In genomic region chr9:11092974-11093373, GRCh38 we compare ENCODE assay signal across 13 cellular contexts.
DNase-seq lines count a peak whose midpoint lies in the region; ATAC-seq and TF ChIP-seq lines count a peak whose summit lies in the region.
"Had no signal": no experiment of that assay in that cellular context is flagged by ENCODE, and none has a peak within 500 bp of the region (broad histone marks: within the 10 kb centered on the region; RNA-seq: fewer than 3 reads in every experiment).

No MANE protein-coding gene starts in this region.

- no peaks in the 10 kb centered on the region for H3F3A ChIP-seq in GM23338 (replicated peaks; ENCODE audit: low read depth)

- H3K79me1 ChIP-seq in H9 (ENCODE audit: insufficient read depth, low read depth, low read length, poor library complexity, severe bottlenecking) = no peaks in the 10 kb centered on the region

- H3K4me3 ChIP-seq in GM23338 (no peak overlapping the region), brain microvascular endothelial cell (ENCODE audit: low read depth, low read length) (no peak overlapping the region)
- H3K4me3 ChIP-seq in CD4-positive, alpha-beta memory T cell (ENCODE audit: low read length in 2 of 2) = no peak overlapping the region
- H3K4me3 ChIP-seq: A549 had no signal

- no peaks in the 10 kb centered on the region for H3K27me3 ChIP-seq in GM23338 (ENCODE audit: insufficient read depth)
- H3K27me3 ChIP-seq in H9 (ENCODE audit: insufficient read depth, low read length) = no peaks in the 10 kb centered on the region
- no peaks in the 10 kb centered on the region for H3K27me3 ChIP-seq in brain microvascular endothelial cell (replicated peaks)
- no peaks in the 10 kb centered on the region for H3K27me3 ChIP-seq in CD4-positive, alpha-beta memory T cell (ENCODE audit: insufficient read depth, low read length)
- H3K27me3 ChIP-seq: BE2C had no signal

- H3K9me3 Mint-ChIP-seq in GM23338 = no peaks in the 10 kb centered on the region
- no peaks in the 10 kb centered on the region; a peak in 1 of 5 replicates for H3K9me3 Mint-ChIP-seq in H9
- no peaks in the 10 kb centered on the region for H3K9me3 Mint-ChIP-seq in type B pancreatic cell
- peaks cover 3 to 24% (median 12%) of the 10 kb centered on the region in 8 donors for H3K9me3 Mint-ChIP-seq in CD4-positive, alpha-beta memory T cell

- H3K36me3 ChIP-seq in GM23338 (ENCODE audit: insufficient read depth) = no peaks in the 10 kb centered on the region
- H3K36me3 ChIP-seq in brain microvascular endothelial cell (replicated peaks) = no peaks in the 10 kb centered on the region
- no peaks in the 10 kb centered on the region for H3K36me3 ChIP-seq in CD4-positive, alpha-beta memory T cell (ENCODE audit: insufficient read depth, low read length)
- H3K36me3 ChIP-seq: BE2C had no signal

- H2BK5ac ChIP-seq in H9 (ENCODE audit: insufficient read length, low read length) = no peak overlapping the region

- H3K27ac ChIP-seq in GM23338 (ENCODE audit: low read depth) (no peak overlapping the region), H9 (ENCODE audit: insufficient read length, low read depth, low read length) (no peak overlapping the region), brain microvascular endothelial cell (no peak overlapping the region)
- no peak overlapping the region for H3K27ac ChIP-seq in CD4-positive, alpha-beta memory T cell (ENCODE audit: low read depth, low read length)
- H3K27ac ChIP-seq: A549 had no signal

- H4K20me1 ChIP-seq in GM23338 (replicated peaks; ENCODE audit: insufficient read depth) (no peaks in the 10 kb centered on the region), H9 (ENCODE audit: control insufficient read depth, insufficient read depth, insufficient read length) (no peaks in the 10 kb centered on the region)

- no peak overlapping the region for H2AK5ac ChIP-seq in H9 (ENCODE audit: insufficient read length, low read length)

- in situ Hi-C loops in brain microvascular endothelial cell (cut with HindIII; ENCODE audit: low pct_ligation_motif_present, low sequenced_read_pairs) = no loop called here

- intact Hi-C loops in CD4-positive, alpha-beta memory T cell (cut with micrococcal nuclease) = no loop called here

- POLR2A ChIA-PET in CD4-positive, alpha-beta memory T cell (lab: Charles Lee; ENCODE audit: partially characterized antibody) = no interaction called here

- WGBS in H9 (ENCODE audit: extremely low coverage, insufficient read length, low lambda C conversion rate) = no CpG with 5 or more reads among the region's 1 CpG

- H4K5ac ChIP-seq in H9 (ENCODE audit: insufficient read length, low read depth, low read length) = no peak overlapping the region

- H3K4me1 ChIP-seq in GM23338 (ENCODE audit: insufficient read depth) = no peaks in the 10 kb centered on the region; the same call in 1 of the 2 replicates
- no peaks in the 10 kb centered on the region for H3K4me1 ChIP-seq in H9 (ENCODE audit: insufficient read depth, low read length)
- no peaks in the 10 kb centered on the region for H3K4me1 ChIP-seq in CD4-positive, alpha-beta memory T cell (ENCODE audit: insufficient read depth, low read length)
- H3K4me1 ChIP-seq: A549, BE2C had no signal

- no peak overlapping the region for H2BK15ac ChIP-seq in H9 (ENCODE audit: low read depth, low read length)

- no peak overlapping the region for H3K56ac ChIP-seq in H9 (ENCODE audit: insufficient read length, low read depth, low read length)

- no peak overlapping the region for H3T11ph ChIP-seq in H9 (ENCODE audit: low read length)

- H2AFZ ChIP-seq in GM23338 = no peak overlapping the region
- H2AFZ ChIP-seq in H9 (ENCODE audit: low read length) = no peak overlapping the region

- H3K18ac ChIP-seq in H9 (ENCODE audit: insufficient read length, low read depth, low read length) = no peak overlapping the region

- TF ChIP-seq CTCF in GM23338 (conservative IDR thresholded peaks at IDR 0.05; ENCODE audit: low read depth in 2 of 2) (peak in 1 of 2 experiments; percentile 45; a peak in 2 of 4 replicates), H9 (conservative IDR thresholded peaks at IDR 0.05) (peak; percentile 53), brain microvascular endothelial cell (IDR thresholded peaks at IDR 0.05; ENCODE audit: low read depth, low read length, missing control alignments) (peak; percentile 6), type B pancreatic cell (conservative IDR thresholded peaks at IDR 0.05) (peak; percentile 50)

- H3K36me3 Mint-ChIP-seq in GM23338 (ENCODE audit: low read depth) (no peaks in the 10 kb centered on the region), H9 (ENCODE audit: insufficient read depth in 1 of 3, low read depth in 3 of 3) (no peaks in the 10 kb centered on the region), type B pancreatic cell (no peaks in the 10 kb centered on the region)
- no peaks in the 10 kb centered on the region for H3K36me3 Mint-ChIP-seq in CD4-positive, alpha-beta memory T cell
- H3K36me3 Mint-ChIP-seq: CD14-positive monocyte had no signal

- H2BK12ac ChIP-seq in H9 (ENCODE audit: insufficient read length, low read depth, low read length) = no peak overlapping the region

- H3K9me2 ChIP-seq in GM23338 (ENCODE audit: insufficient read depth) = no peaks in the 10 kb centered on the region

- no peak overlapping the region for H2BK120ac ChIP-seq in H9 (ENCODE audit: low read depth, low read length, poor library complexity, severe bottlenecking)

- H2BK20ac ChIP-seq in H9 (ENCODE audit: low read depth, low read length, poor library complexity, severe bottlenecking) = no peak overlapping the region

- no peaks in the 10 kb centered on the region for H3K9me3 ChIP-seq in H9 (ENCODE audit: control insufficient read depth, low read depth, low read length)
- H3K9me3 ChIP-seq in CD4-positive, alpha-beta memory T cell (ENCODE audit: control insufficient read depth in 1 of 2, low read length in 2 of 2) = peaks cover 0 to 3% of the 10 kb centered on the region in 2 donors
- H3K9me3 ChIP-seq: A549, BE2C had no signal

- no peak overlapping the region for H4K91ac ChIP-seq in H9 (ENCODE audit: insufficient read length, low read depth, low read length)

- no peak overlapping the region for H3K27ac Mint-ChIP-seq in GM23338
- no peak overlapping the region for H3K27ac Mint-ChIP-seq in H9
- no peak overlapping the region for H3K27ac Mint-ChIP-seq in type B pancreatic cell
- peak overlapping the region in 1 of 7 donors; percentile 16 for H3K27ac Mint-ChIP-seq in CD4-positive, alpha-beta memory T cell
- H3K27ac Mint-ChIP-seq: CD14-positive monocyte, HFFc6 had no signal

- CTCF ChIA-PET in CD4-positive, alpha-beta memory T cell (lab: Charles Lee; ENCODE audit: partially characterized antibody) = no interaction called here

- H3K4me3 Mint-ChIP-seq in GM23338 (no peak overlapping the region), H9 (no peak overlapping the region), type B pancreatic cell (no peak overlapping the region)
- H3K4me3 Mint-ChIP-seq in CD4-positive, alpha-beta memory T cell = no peak overlapping the region
- H3K4me3 Mint-ChIP-seq: CD14-positive monocyte, HFFc6 had no signal

- no peaks in the 10 kb centered on the region for H3K23me2 ChIP-seq in H9 (ENCODE audit: insufficient read length, low read depth, low read length, poor library complexity, severe bottlenecking)

- H3K14ac ChIP-seq in H9 (ENCODE audit: insufficient read depth, low read length) = no peak overlapping the region

- H3K23ac ChIP-seq in H9 (ENCODE audit: insufficient read length, low read depth, low read length) = no peak overlapping the region

- DNase-seq in GM23338 (ENCODE audit: low spot score) (no peak), H9 (no peak), brain microvascular endothelial cell (no peak), type B pancreatic cell (ENCODE audit: extremely low spot score, unreplicated experiment) (no peak), SW480 (ENCODE audit: low spot score) (no peak)
- DNase-seq in CD4-positive, alpha-beta memory T cell = no peak
- DNase-seq: BE2C, DMS79, GOT3, HCEC 1CT, HFFc6 had no signal

- H3K4me2 ChIP-seq in GM23338 (no peak overlapping the region), H9 (ENCODE audit: insufficient read depth, insufficient read length, low read length) (no peak overlapping the region)
- H3K4me2 ChIP-seq: A549 had no signal

- no peak overlapping the region for H3K9ac ChIP-seq in H9 (ENCODE audit: extremely low read depth, insufficient read length, low read length)

- H3K4ac ChIP-seq in H9 (ENCODE audit: low read depth, low read length) = no peak overlapping the region

- peaks cover 11% of the 10 kb centered on the region for H3K4me1 Mint-ChIP-seq in GM23338
- peaks cover 8 to 12% of the 10 kb centered on the region in 2 experiments for H3K4me1 Mint-ChIP-seq in H9
- H3K4me1 Mint-ChIP-seq in type B pancreatic cell (ENCODE audit: unreplicated experiment) = no peaks in the 10 kb centered on the region
- H3K4me1 Mint-ChIP-seq in CD4-positive, alpha-beta memory T cell = no peaks in the 10 kb centered on the region
- H3K4me1 Mint-ChIP-seq: CD14-positive monocyte had no signal

- H3K27me3 Mint-ChIP-seq in GM23338 (ENCODE audit: insufficient read depth, low read depth, poor library complexity) (no peaks in the 10 kb centered on the region), H9 (ENCODE audit: low read depth) (no peaks in the 10 kb centered on the region), type B pancreatic cell (no peaks in the 10 kb centered on the region)
- H3K27me3 Mint-ChIP-seq in CD4-positive, alpha-beta memory T cell = no peaks in the 10 kb centered on the region

- ATAC-seq in GM23338 = peak; percentile 25; the same call in 1 of the 3 replicates
- ATAC-seq: A549 had no signal

- H3K79me2 ChIP-seq in GM23338 (replicated peaks; ENCODE audit: insufficient read depth) (no peaks in the 10 kb centered on the region), H9 (ENCODE audit: insufficient read depth, low read length) (no peaks in the 10 kb centered on the region)

- no peak overlapping the region for H4K8ac ChIP-seq in H9 (replicated peaks; ENCODE audit: insufficient read length, low read depth, low read length)

TF ChIP-seq in GM23338, 12 proteins besides CTCF, POLR2A, EP300 and RAD21 (continues in another document):
- TF ChIP-seq STAT1 (IDR thresholded peaks at IDR 0.05; ENCODE audit: unreplicated experiment) (no peak), POLR2AphosphoS5 (IDR thresholded peaks at IDR 0.05; ENCODE audit: low read depth) (no peak), ETS1 (IDR thresholded peaks at IDR 0.05) (no peak), ZNF114 (CRISPR knock-in tag; IDR thresholded peaks at IDR 0.05) (no peak), JUNB (IDR thresholded peaks at IDR 0.05; ENCODE audit: unreplicated experiment) (no peak), EZH2 (IDR thresholded peaks at IDR 0.05; ENCODE audit: low read depth, unreplicated experiment) (no peak), NANOG (IDR thresholded peaks at IDR 0.05; ENCODE audit: borderline replicate concordance) (no peak)
